Comparison of ENCODE assay signal across 11 cellular contexts in genomic region chr16:57471852-57472664, GRCh38. TPM values are rescaled to one million over a fixed set of nuclear protein-coding genes. Genes with fewer than 3 reads are reported as not detected.
DNase-seq lines count a peak whose midpoint lies in the region; ATAC-seq and TF ChIP-seq lines count a peak whose summit lies in the region.
"Had no signal": no experiment of that assay in that cellular context is flagged by ENCODE, and none has a peak within 500 bp of the region (broad histone marks: within the 10 kb centered on the region; RNA-seq: fewer than 3 reads in every experiment).

No MANE protein-coding gene starts in this region.

- H3K9me3 Mint-ChIP-seq in Calu3 (ENCODE audit: low read depth, unreplicated experiment) = no peaks in the 10 kb centered on the region
- no peaks in the 10 kb centered on the region for H3K9me3 Mint-ChIP-seq in endodermal cell
- H3K9me3 Mint-ChIP-seq: stimulated activated naive CD8-positive, alpha-beta T cell treated with anti-CD3 and anti-CD28 coated beads, Interleukin-15, amount 100 ng/mL, for 72 hours had no signal

- H3K4me1 ChIP-seq in endodermal cell (ENCODE audit: control insufficient read depth, insufficient read depth, low read length) (peaks cover 13% of the 10 kb centered on the region), neutrophil (ENCODE audit: control insufficient read depth in 1 of 2, insufficient read depth in 1 of 2, low read depth in 1 of 2, low read length in 1 of 2) (peaks cover 57 to 75% of the 10 kb centered on the region in 2 experiments)
- H3K4me1 ChIP-seq: SJCRH30 had no signal

- TSS peak; percentile 40 for BruUV-seq in Calu3 (replicated peaks; lab: Mats Ljungman, UMichigan)

- H3K9me3 ChIP-seq in endodermal cell (ENCODE audit: control insufficient read depth, low read length) (no peaks in the 10 kb centered on the region), neutrophil (no peaks in the 10 kb centered on the region)
- H3K9me3 ChIP-seq: SJCRH30 had no signal

- peaks cover 59% of the 10 kb centered on the region for H3K36me3 ChIP-seq in endodermal cell (ENCODE audit: control insufficient read depth, insufficient read depth, low read length)
- peaks cover 48% of the 10 kb centered on the region for H3K36me3 ChIP-seq in neutrophil

- TF ChIP-seq CTCF in Calu3 (IDR thresholded peaks at IDR 0.05; ENCODE audit: unreplicated experiment) (no peak), endodermal cell (conservative IDR thresholded peaks at IDR 0.05) (no peak), neutrophil (IDR thresholded peaks at IDR 0.05) (no peak)

- no peaks in the 10 kb centered on the region for H3K27me3 ChIP-seq in endodermal cell (ENCODE audit: control insufficient read depth, insufficient read depth, low read length, poor library complexity, severe bottlenecking)
- H3K27me3 ChIP-seq in neutrophil = peaks cover 2% of the 10 kb centered on the region
- H3K27me3 ChIP-seq: SJCRH30 had no signal

- no peak overlapping the region for H3K4me3 ChIP-seq in endodermal cell (ENCODE audit: low read length)
- no peak overlapping the region for H3K4me3 ChIP-seq in neutrophil (ENCODE audit: low read depth in 1 of 2, low read length in 1 of 2)
- H3K4me3 ChIP-seq: SJCRH30 had no signal

- H3K4me1 Mint-ChIP-seq in Calu3 (ENCODE audit: low read depth, unreplicated experiment) (peaks cover 34% of the 10 kb centered on the region), endodermal cell (peaks cover 24% of the 10 kb centered on the region)

- DNase-seq in Calu3 = peak; percentile 32
- DNase-seq in NCI-H146 (lab: John Stamatoyannopoulos, UW) = peak; percentile 38
- DNase-seq in endodermal cell = peak; percentile 79
- DNase-seq in DMS153 (lab: John Stamatoyannopoulos, UW) = no peak
- DNase-seq: KBM-7; NCI-H226; SJCRH30; stimulated activated naive CD8-positive, alpha-beta T cell treated with anti-CD3 and anti-CD28 coated beads, Interleukin-15, amount 100 ng/mL, for 72 hours had no signal

- CTCF ChIA-PET in Calu3 (lab: Charles Lee) = no interaction called here

- H3K27ac Mint-ChIP-seq in Calu3 (ENCODE audit: unreplicated experiment) (peak overlapping the region; percentile 52), endodermal cell (peak overlapping the region; percentile 89)

- H3K36me3 Mint-ChIP-seq in Calu3 (ENCODE audit: insufficient read depth, unreplicated experiment) (peaks cover 35% of the 10 kb centered on the region), endodermal cell (ENCODE audit: low read depth) (peaks cover 47% of the 10 kb centered on the region)

- H3K27ac ChIP-seq in endodermal cell (ENCODE audit: low read depth, low read length) (peak overlapping the region; percentile 8), neutrophil (peak overlapping the region; percentile 80)
- H3K27ac ChIP-seq: SJCRH30 had no signal

- WGBS in endodermal cell (ENCODE audit: insufficient coverage in 1 of 2, insufficient read length in 1 of 2), 2 experiments = 30 to 55% methylated on average over 2 to 10 of the region's 10 CpGs

- no peak overlapping the region for H3K9ac ChIP-seq in endodermal cell (ENCODE audit: extremely low read depth, low read length, poor library complexity, severe bottlenecking)

- H3K27me3 Mint-ChIP-seq in Calu3 (ENCODE audit: unreplicated experiment) = no peaks in the 10 kb centered on the region
- H3K27me3 Mint-ChIP-seq in endodermal cell (ENCODE audit: insufficient read depth) = no peaks in the 10 kb centered on the region
- H3K27me3 Mint-ChIP-seq: stimulated activated naive CD8-positive, alpha-beta T cell treated with anti-CD3 and anti-CD28 coated beads, Interleukin-15, amount 100 ng/mL, for 72 hours had no signal

- intact Hi-C loops in Calu3 (cut with micrococcal nuclease; ENCODE audit: unreplicated experiment) = no loop called here

- H3K4me3 Mint-ChIP-seq in Calu3 (ENCODE audit: low read depth, unreplicated experiment) (peak overlapping the region; percentile 38), endodermal cell (no peak overlapping the region)
- H3K4me3 Mint-ChIP-seq: stimulated activated naive CD8-positive, alpha-beta T cell treated with anti-CD3 and anti-CD28 coated beads, Interleukin-15, amount 100 ng/mL, for 72 hours had no signal

- no peak for ATAC-seq in HG03469 (IDR thresholded peaks at IDR 0.05; ENCODE audit: unreplicated experiment)
- ATAC-seq in HG03139 (IDR thresholded peaks at IDR 0.05; ENCODE audit: unreplicated experiment) = no peak
- ATAC-seq: stimulated activated naive CD8-positive, alpha-beta T cell treated with anti-CD3 and anti-CD28 coated beads, Interleukin-15, amount 100 ng/mL, for 72 hours had no signal

RNA-seq across cellular contexts. Expression of gene POLR2C, which starts 9.6 kb away (rescaled TPM):
- 69.4 and 80.0 TPM in 2 replicates for total RNA-seq in Calu3 (2022)
- 10 to 100 TPM; 72.0 to 88.3 TPM for total RNA-seq in endodermal cell
- 85.1 TPM for polyA plus RNA-seq in endodermal cell (2013, experiment 1 of 2)
- 81.8 TPM for polyA plus RNA-seq in endodermal cell (2013, experiment 2 of 2)

RNA-seq across cellular contexts. Expression of gene DOK4, which starts 14.2 kb away (rescaled TPM):
- total RNA-seq in Calu3 (2022) (23.0 and 34.7 TPM in 2 replicates), endodermal cell (10 to 100 TPM; 17.9 to 22.1 TPM)
- polyA plus RNA-seq in endodermal cell (2013, experiment 1 of 2) = 26.6 TPM
- 27.8 TPM for polyA plus RNA-seq in endodermal cell (2013, experiment 2 of 2)

RNA-seq across cellular contexts. Expression of gene COQ9, which starts 24.8 kb away (rescaled TPM):
- total RNA-seq in Calu3 (2022) = 75.9 and 77.7 TPM in 2 replicates
- total RNA-seq in endodermal cell = 10 to 100 TPM; 34.5 to 38.2 TPM
- 43.2 TPM for polyA plus RNA-seq in endodermal cell (2013, experiment 1 of 2)
- 38.7 TPM for polyA plus RNA-seq in endodermal cell (2013, experiment 2 of 2)

RNA-seq across cellular contexts. Expression of gene CIAPIN1, which starts 24.9 kb away (rescaled TPM):
- 76.6 and 77.2 TPM in 2 replicates for total RNA-seq in Calu3 (2022)
- total RNA-seq in endodermal cell = 10 to 100 TPM; 77.5 to 87.1 TPM
- polyA plus RNA-seq in endodermal cell (2013, experiment 1 of 2) = 74.2 TPM
- 64.5 TPM for polyA plus RNA-seq in endodermal cell (2013, experiment 2 of 2)
